Comparison of ENCODE assay signal across 1 cellular context in the genomic region with DNA sequence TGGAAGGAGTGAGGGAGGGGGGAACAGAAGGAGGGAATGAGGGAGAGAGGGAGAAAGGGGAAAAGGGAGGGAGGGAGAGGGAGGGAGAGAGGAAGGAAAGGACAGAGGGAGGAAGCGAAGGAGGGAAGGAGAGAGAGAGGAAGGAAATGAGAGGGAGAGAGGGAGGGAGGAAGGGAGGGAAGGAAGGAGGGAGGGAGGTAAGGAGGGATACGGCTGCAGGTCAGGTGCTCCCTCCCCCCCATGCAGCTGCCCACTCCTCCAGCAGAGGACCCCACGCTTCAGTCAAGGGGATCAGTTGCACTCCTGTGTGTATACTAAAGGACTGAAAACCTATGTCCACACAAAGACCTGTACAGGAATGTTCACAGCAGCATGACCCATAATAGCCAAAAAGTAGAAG.
TF ChIP-seq lines count a peak whose summit lies in the region.

No MANE protein-coding gene starts in this region.

TF ChIP-seq in HepG2, 621 proteins besides CTCF, POLR2A, EP300 and RAD21:
- TF ChIP-seq NFYC (CRISPR knock-in tag; IDR thresholded peaks at IDR 0.05) (no peak), PCBP2 (optimal IDR thresholded peaks at IDR 0.05; ENCODE audit: low read depth, low read length, poor library complexity, severe bottlenecking) (peak; percentile 72)
